Comparison of ENCODE assay signal across 8 cellular contexts in genomic region chr21:33324311-33325221, GRCh38. TPM values are rescaled to one million over a fixed set of nuclear protein-coding genes. Genes with fewer than 3 reads are reported as not detected.
DNase-seq lines count a peak whose midpoint lies in the region; ATAC-seq and TF ChIP-seq lines count a peak whose summit lies in the region.

IFNAR1 (plus strand) TSS chr21:33324970; CDS start chr21:33325056, 86 bp downstream.

- no peak within 1 kb of the TSS for H3K4me3 Mint-ChIP-seq in CD14-positive monocyte

- TF ChIP-seq RAD21 in liver (IDR thresholded peaks at IDR 0.05) = peak in 1 of 2 donors; percentile 22

- H3K9me3 Mint-ChIP-seq in CD14-positive monocyte = no peaks in the 10 kb centered on the region

- no peak within 1 kb of the TSS for H3K27ac Mint-ChIP-seq in CD14-positive monocyte

- under 1% methylated on average over 85 of the region's 85 CpGs for WGBS in liver

- intact Hi-C loops in CD14-positive monocyte (cut with micrococcal nuclease) = loop anchor here in 1 of 2 donors (5.0 kb wide), 2 partner anchors 38 to 57 kb away; partner anchors contain the start of gene IL10RB

- H3K4me1 ChIP-seq in liver (ENCODE audit: control insufficient read depth in 4 of 4, insufficient read depth in 4 of 4, low read length in 3 of 4) = peaks cover 4 to 34% (median 15%) of the 10 kb centered on the region in 4 donors

- DNase-seq in CD14-positive monocyte (ENCODE audit: low spot score) (peak; percentile 99), NCI-H748 (lab: John Stamatoyannopoulos, UW; ENCODE audit: unreplicated experiment) (peak; percentile 98), dermis microvascular lymphatic vessel endothelial cell (ENCODE audit: low read depth in 2 of 2) (peak; percentile 95 to 99)
- peak; percentile 98 for DNase-seq in activated CD4-positive, alpha-beta T cell treated with anti-CD3 and anti-CD28 coated beads, Interleukin-2, amount 50 U/mL, for 24 hours (ENCODE audit: low read depth in 1 of 2, low spot score in 1 of 2)
- DNase-seq in stimulated activated CD4-positive, alpha-beta T cell treated with anti-CD3 and anti-CD28 coated beads, Interleukin-4, amount 100 ng/mL, for 24 hours = peak; percentile 100

- ATAC-seq in GM19395 (IDR thresholded peaks at IDR 0.05; ENCODE audit: unreplicated experiment) (peak; percentile 80), HG03558 (IDR thresholded peaks at IDR 0.05; ENCODE audit: extremely low read depth, unreplicated experiment) (peak; percentile 47)

- no peaks in the 10 kb centered on the region for H3K36me3 ChIP-seq in liver (ENCODE audit: control insufficient read depth in 4 of 4, insufficient read depth in 3 of 4, low read depth in 1 of 4, low read length in 3 of 4)

- H3K27ac ChIP-seq in liver (ENCODE audit: low read depth in 1 of 2, low read length in 2 of 2) = peak within 1 kb of the TSS; percentile 98 to 99

- H3K4me1 Mint-ChIP-seq in CD14-positive monocyte = peaks cover 27% of the 10 kb centered on the region

- H3K9me3 ChIP-seq in liver (ENCODE audit: control insufficient read depth in 4 of 4, low read length in 3 of 4) = no peaks in the 10 kb centered on the region

- peak within 1 kb of the TSS; percentile 93 to 96 for H3K9ac ChIP-seq in liver (ENCODE audit: low read depth in 1 of 2, low read length in 2 of 2)

- no peaks in the 10 kb centered on the region for H3K27me3 ChIP-seq in liver (ENCODE audit: control insufficient read depth in 4 of 4, insufficient read depth in 4 of 4, low read length in 3 of 4)

- TF ChIP-seq CTCF in CD14-positive monocyte (IDR thresholded peaks at IDR 0.05) (no peak), liver (IDR thresholded peaks at IDR 0.05; ENCODE audit: low read depth, low read length, missing input control) (no peak)

- peaks cover 0 to 3% (median 0%) of the 10 kb centered on the region in 3 donors for H3K27me3 Mint-ChIP-seq in CD14-positive monocyte (ENCODE audit: low read depth in 3 of 3)

- peak within 1 kb of the TSS; percentile 73 to 95 (median 91) for H3K4me3 ChIP-seq in liver (ENCODE audit: low read depth in 1 of 3, low read length in 3 of 3)

- H3K36me3 Mint-ChIP-seq in CD14-positive monocyte = peaks cover 0 to 6% of the 10 kb centered on the region in 2 donors

TF ChIP-seq in liver, 16 proteins besides CTCF, POLR2A, EP300 and RAD21:
- TF ChIP-seq YY1 (IDR thresholded peaks at IDR 0.05) (peak; percentile 93), GABPA (IDR thresholded peaks at IDR 0.05 in 1 of 2, conservative IDR thresholded peaks at IDR 0.05 in 1 of 2) (peak in 1 of 2 donors; percentile 13), FOXA1 (IDR thresholded peaks at IDR 0.05) (peak; percentile 7), JUND (IDR thresholded peaks at IDR 0.05) (no peak), HNF4A (conservative IDR thresholded peaks at IDR 0.05) (no peak), ATF3 (IDR thresholded peaks at IDR 0.05) (no peak), ZBTB33 (IDR thresholded peaks at IDR 0.05) (peak; percentile 29), FOXA2 (IDR thresholded peaks at IDR 0.05) (no peak), NR2F2 (IDR thresholded peaks at IDR 0.05) (peak; percentile 56), EGR1 (IDR thresholded peaks at IDR 0.05; ENCODE audit: low read depth in 2 of 2) (no peak), RXRA (IDR thresholded peaks at IDR 0.05) (peak; percentile 30 to 70), TAF1 (conservative IDR thresholded peaks at IDR 0.05) (peak; percentile 56), SP1 (IDR thresholded peaks at IDR 0.05) (peak; percentile 55), REST (IDR thresholded peaks at IDR 0.05) (peak; percentile 23), MAX (IDR thresholded peaks at IDR 0.05) (peak; percentile 92), HNF4G (IDR thresholded peaks at IDR 0.05) (no peak)

RNA-seq across cellular contexts. Expression of gene IFNAR1, which starts in this region (rescaled TPM):
- polyA plus RNA-seq in CD14-positive monocyte = 10 to 100 TPM; 56.2 to 95.3 TPM
- total RNA-seq in dermis microvascular lymphatic vessel endothelial cell = 16.4 and 22.3 TPM in 2 replicates
- total RNA-seq in liver = 10 to 100 TPM; 31.1 to 39.5 TPM
- polyA plus RNA-seq in liver = 10 to 100 TPM; 52.8 to 54.3 TPM

Comparison
In these comparisons a context has a peak if more than half of its experiments do, and no peak if none do; other contexts are left out.
1. Peak in every context shown above with its lines: DNase-seq, ATAC-seq, H3K4me3 ChIP-seq and H3K27ac ChIP-seq.